36 cellular contexts compared by ENCODE assay signal in the genomic region with DNA sequence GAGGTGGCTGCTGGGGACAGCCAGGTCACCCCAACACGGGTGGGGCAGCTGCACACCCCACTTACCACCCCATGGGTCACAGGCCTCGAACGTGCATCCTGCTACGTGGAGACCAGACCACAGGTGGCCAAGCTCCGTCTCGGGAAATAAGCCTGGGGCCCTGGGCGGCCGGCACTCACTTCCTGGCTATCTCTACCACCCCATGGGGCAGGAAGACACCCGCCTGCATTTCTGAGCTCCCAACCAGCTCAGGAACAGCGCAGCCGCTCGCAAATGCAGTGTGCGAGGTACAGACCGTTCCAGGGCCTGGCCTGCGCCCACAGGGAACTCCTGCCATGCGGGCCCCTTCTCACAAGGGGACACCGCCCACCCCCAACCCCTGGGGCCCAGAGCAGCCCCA. TPM values are rescaled to one million over a fixed set of nuclear protein-coding genes. Genes with fewer than 3 reads are reported as not detected.
"Had no signal": no experiment of that assay in that cellular context is flagged by ENCODE, and none has a peak within 500 bp of the region (broad histone marks: within the 10 kb centered on the region; RNA-seq: fewer than 3 reads in every experiment).

No MANE protein-coding gene starts in this region.

- H3K27ac ChIP-seq: adrenal gland, body of pancreas, colonic mucosa, gastrocnemius medialis, left lung, neutrophil, skin epidermis, testis had no signal

- FAIRE-seq: endometrium, islet of Langerhans, urothelium cell line had no signal

- H3K27me3 ChIP-seq: testis had no signal

- DNase-seq: activated CD4-positive, alpha-beta T cell treated with anti-CD3 and anti-CD28 coated beads for 36 hours; activated CD4-positive, CD25-positive, alpha-beta regulatory T cell; activated CD8-positive, alpha-beta memory T cell treated with anti-CD3 and anti-CD28 coated beads, Interleukin-2, amount 10 ng/mL, durations not matched to agents 7 days and 5 days; activated CD8-positive, alpha-beta T cell treated with anti-CD3 and anti-CD28 coated beads, Interleukin-2, amount 10 ng/mL, durations not matched to agents 7 days and 5 days; activated naive CD4-positive, alpha-beta T cell; activated naive CD8-positive, alpha-beta T cell treated with anti-CD3 and anti-CD28 coated beads for 36 hours; activated T-cell treated with anti-CD3 and anti-CD28 coated beads for 4 hours; adrenal gland; aorta; body of pancreas; cerebellar nuclear complex; colonic mucosa; effector CD8-positive, alpha-beta T cell; erythroblast; gastrocnemius medialis; glutamatergic neuron; left lung; stimulated activated CD4-positive, alpha-beta T cell treated with anti-CD3 and anti-CD28 coated beads, Interleukin-12 subunit alpha, Interleukin-12 subunit beta, amount 100 ng/mL, for 4 hours; stimulated activated CD4-positive, alpha-beta T cell treated with anti-CD3 and anti-CD28 coated beads, Interleukin-4, amount 100 ng/mL, for 1 hour; stimulated activated naive CD8-positive, alpha-beta T cell treated with anti-CD3 and anti-CD28 coated beads, Interleukin-15, Interleukin-2, amounts not matched to agents 100 U/mL and 50 U/mL, for 24 hours; testis; trophoblast cell had no signal

- H3K4me1 ChIP-seq: colonic mucosa, gastrocnemius medialis had no signal

- H3K9me3 Mint-ChIP-seq: activated naive CD8-positive, alpha-beta T cell treated with anti-CD3 and anti-CD28 coated beads for 36 hours; activated T-helper 2 cell treated with anti-CD3 and anti-CD28 coated beads, Interferon-gamma antibody, Interleukin-2, Interleukin-4, amounts not matched to agents 10 μg/mL and 5 μg/mL and 100 μg/mL, durations not matched to agents 14 hours and 24 hours and 36 hours had no signal

- H3K4me3 ChIP-seq: adrenal gland, body of pancreas, colonic mucosa, gastrocnemius medialis, left lung, lung, skin epidermis, testis had no signal

- ATAC-seq: activated CD4-positive, alpha-beta T cell treated with anti-CD3 and anti-CD28 coated beads for 36 hours; activated CD8-positive, alpha-beta memory T cell treated with anti-CD3 and anti-CD28 coated beads, Interleukin-2, amount 10 ng/mL, durations not matched to agents 7 days and 5 days; activated CD8-positive, alpha-beta T cell treated with anti-CD3 and anti-CD28 coated beads, Interleukin-2, amount 10 ng/mL, durations not matched to agents 7 days and 5 days; body of pancreas; gastrocnemius medialis; left lung; sciatic nerve; stimulated activated naive CD8-positive, alpha-beta T cell treated with anti-CD3 and anti-CD28 coated beads, Interleukin-15, Interleukin-2, amounts not matched to agents 100 U/mL and 50 U/mL, for 24 hours had no signal

- H3K9me3 ChIP-seq: adrenal gland, body of pancreas, colonic mucosa, gastrocnemius medialis, left lung, neutrophil, testis had no signal

- H3K36me3 Mint-ChIP-seq: activated CD8-positive, alpha-beta memory T cell treated with anti-CD3 and anti-CD28 coated beads, Interleukin-2, amount 10 ng/mL, durations not matched to agents 7 days and 5 days; activated naive CD8-positive, alpha-beta T cell treated with anti-CD3 and anti-CD28 coated beads for 36 hours had no signal

- H3K27ac Mint-ChIP-seq: activated CD4-positive, alpha-beta T cell treated with anti-CD3 and anti-CD28 coated beads for 36 hours; activated CD8-positive, alpha-beta memory T cell treated with anti-CD3 and anti-CD28 coated beads, Interleukin-2, amount 10 ng/mL, durations not matched to agents 7 days and 5 days; activated naive CD8-positive, alpha-beta T cell treated with anti-CD3 and anti-CD28 coated beads for 36 hours; nephron had no signal

- H3K36me3 ChIP-seq: adrenal gland, colonic mucosa, gastrocnemius medialis, left lung, neutrophil had no signal

RNA-seq across cellular contexts. Expression of gene GNG13, which starts 4.9 kb away (rescaled TPM):
- total RNA-seq: activated CD4-positive, alpha-beta T cell treated with anti-CD3 and anti-CD28 coated beads for 36 hours; activated CD8-positive, alpha-beta memory T cell treated with anti-CD3 and anti-CD28 coated beads, Interleukin-2, amount 10 ng/mL, durations not matched to agents 7 days and 5 days; activated CD8-positive, alpha-beta T cell treated with anti-CD3 and anti-CD28 coated beads, Interleukin-2, amount 10 ng/mL, durations not matched to agents 7 days and 5 days; activated naive CD8-positive, alpha-beta T cell treated with anti-CD3 and anti-CD28 coated beads for 36 hours; activated T-helper 2 cell treated with anti-CD3 and anti-CD28 coated beads, Interferon-gamma antibody, Interleukin-2, Interleukin-4, amounts not matched to agents 10 μg/mL and 5 μg/mL and 100 μg/mL, durations not matched to agents 14 hours and 24 hours and 36 hours; adrenal gland; aorta; body of pancreas; dermis microvascular lymphatic vessel endothelial cell; gastrocnemius medialis; left lung; lung; mucosa of gallbladder; osteocyte; posterior vena cava; sciatic nerve; T-helper 2 cell treated with Interferon-gamma antibody and Interleukin-4, amounts not matched to agents 100 ng/mL and 5 ng/mL, for 36 hours; testis had no signal
- polyA plus RNA-seq: adrenal gland, aorta, lung had no signal

RNA-seq across cellular contexts. Expression of gene MSLN, which starts 44.9 kb away (rescaled TPM):
- total RNA-seq: activated CD4-positive, alpha-beta T cell treated with anti-CD3 and anti-CD28 coated beads for 36 hours; activated CD8-positive, alpha-beta memory T cell treated with anti-CD3 and anti-CD28 coated beads, Interleukin-2, amount 10 ng/mL, durations not matched to agents 7 days and 5 days; activated CD8-positive, alpha-beta T cell treated with anti-CD3 and anti-CD28 coated beads, Interleukin-2, amount 10 ng/mL, durations not matched to agents 7 days and 5 days; activated naive CD8-positive, alpha-beta T cell treated with anti-CD3 and anti-CD28 coated beads for 36 hours; activated T-helper 2 cell treated with anti-CD3 and anti-CD28 coated beads, Interferon-gamma antibody, Interleukin-2, Interleukin-4, amounts not matched to agents 10 μg/mL and 5 μg/mL and 100 μg/mL, durations not matched to agents 14 hours and 24 hours and 36 hours; gastrocnemius medialis had no signal
